19 cellular contexts compared by ENCODE assay signal in the genomic region with DNA sequence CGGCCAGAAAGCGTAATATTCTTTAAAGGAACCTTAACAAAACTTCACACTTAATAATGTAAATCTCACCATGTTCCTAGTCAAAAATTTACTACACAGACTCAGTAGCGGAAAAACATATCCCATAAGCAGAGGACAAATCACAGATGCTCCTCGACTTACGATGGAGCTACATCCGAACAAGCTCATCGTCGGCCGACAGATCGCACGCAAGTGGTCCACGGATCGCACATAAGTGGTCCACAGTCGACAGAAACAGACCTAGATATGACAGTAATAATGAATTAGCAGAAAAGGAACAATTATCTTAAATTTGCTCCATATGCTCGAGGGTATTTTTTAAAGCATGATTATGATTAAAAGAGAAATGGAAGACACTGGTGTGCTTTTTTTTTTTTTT. TPM values are rescaled to one million over a fixed set of nuclear protein-coding genes. Genes with fewer than 3 reads are reported as not detected.
DNase-seq lines count a peak whose midpoint lies in the region; ATAC-seq and TF ChIP-seq lines count a peak whose summit lies in the region.
"Had no signal": no experiment of that assay in that cellular context is flagged by ENCODE, and none has a peak within 500 bp of the region (broad histone marks: within the 10 kb centered on the region; RNA-seq: fewer than 3 reads in every experiment).

No MANE protein-coding gene starts in this region.

- no peak for TF ChIP-seq POLR2A in sigmoid colon (IDR thresholded peaks at IDR 0.05)

- POLR2A ChIA-PET in activated CD4-positive, alpha-beta memory T cell treated with anti-CD3 and anti-CD28 coated beads for 36 hours (lab: Charles Lee), result no interaction called here
- POLR2A ChIA-PET in PC-3 (lab: Charles Lee; ENCODE audit: unreplicated experiment), result no interaction called here

- H3K9me3 ChIP-seq in lower lobe of right lung (no peaks in the 10 kb centered on the region), sigmoid colon (no peaks in the 10 kb centered on the region), PC-3 (ENCODE audit: low read length) (no peaks in the 10 kb centered on the region)
- H3K9me3 ChIP-seq: BE2C had no signal

- WGBS in sigmoid colon, 2 donors, result 95 to 96% methylated on average over 15 of the region's 15 CpGs

- H3K4me3 Mint-ChIP-seq in chondrocyte (ENCODE audit: unreplicated experiment), result no peak overlapping the region
- no peak overlapping the region for H3K4me3 Mint-ChIP-seq in activated CD4-positive, alpha-beta memory T cell treated with anti-CD3 and anti-CD28 coated beads for 36 hours
- H3K4me3 Mint-ChIP-seq: CD4-positive, CD25-positive, alpha-beta regulatory T cell had no signal

- H3K79me2 ChIP-seq in PC-3 (ENCODE audit: low read length), result peaks cover 43% of the 10 kb centered on the region

- H3K4me3 ChIP-seq in lower lobe of right lung, result no peak overlapping the region
- no peak overlapping the region for H3K4me3 ChIP-seq in sigmoid colon
- H3K4me3 ChIP-seq in PC-3 (ENCODE audit: low read length), result no peak overlapping the region
- H3K4me3 ChIP-seq: GM23248, K562 had no signal

- DNase-seq in Right ventricle myocardium superior (peak; percentile 26), left cardiac atrium (no peak), chondrocyte (ENCODE audit: low spot score) (peak; percentile 30), lower lobe of right lung (peak; percentile 16), sigmoid colon (peak; percentile 40), NCI-H1105 (lab: John Stamatoyannopoulos, UW) (no peak), PC-3 (no peak)
- no peak for DNase-seq in activated CD4-positive, alpha-beta memory T cell treated with anti-CD3 and anti-CD28 coated beads for 36 hours
- DNase-seq: CD4-positive, CD25-positive, alpha-beta regulatory T cell; COR-L47; DMS 273 treated with DMSO at 0.1 percent for 48 hours; DND-41; GM23248; NCI-H1092 treated with DMSO at 0.1 percent for 48 hours; NCI-H1694; NCI-H2081 treated with DMSO at 0.1 percent for 48 hours; SHP77 treated with DMSO at 0.1 percent for 48 hours had no signal

- H3K4me1 ChIP-seq in lower lobe of right lung (peaks cover 10% of the 10 kb centered on the region), sigmoid colon (peaks cover 0 to 17% (median 0%) of the 10 kb centered on the region in 4 donors), PC-3 (ENCODE audit: insufficient read depth, low read length) (no peaks in the 10 kb centered on the region)
- H3K4me1 ChIP-seq: BE2C had no signal

- H3K27me3 Mint-ChIP-seq in chondrocyte (ENCODE audit: low read depth), result no peaks in the 10 kb centered on the region
- H3K27me3 Mint-ChIP-seq in activated CD4-positive, alpha-beta memory T cell treated with anti-CD3 and anti-CD28 coated beads for 36 hours, result no peaks in the 10 kb centered on the region
- H3K27me3 Mint-ChIP-seq: CD4-positive, CD25-positive, alpha-beta regulatory T cell had no signal

- H3K4me2 ChIP-seq in PC-3 (ENCODE audit: low read length), result no peak overlapping the region

- peaks cover 22% of the 10 kb centered on the region for H4K20me1 ChIP-seq in PC-3 (ENCODE audit: low read length)

- no peak overlapping the region for H3K27ac Mint-ChIP-seq in chondrocyte (ENCODE audit: unreplicated experiment)
- no peak overlapping the region for H3K27ac Mint-ChIP-seq in activated CD4-positive, alpha-beta memory T cell treated with anti-CD3 and anti-CD28 coated beads for 36 hours

- TF ChIP-seq EP300 in sigmoid colon (IDR thresholded peaks at IDR 0.05), result no peak

- H3K36me3 ChIP-seq in lower lobe of right lung, result peaks cover 87% of the 10 kb centered on the region
- H3K36me3 ChIP-seq in sigmoid colon, result peaks cover 7 to 70% (median 21%) of the 10 kb centered on the region in 4 donors
- peaks cover 64% of the 10 kb centered on the region for H3K36me3 ChIP-seq in PC-3 (ENCODE audit: low read depth, low read length)

- H3K27ac ChIP-seq in lower lobe of right lung (no peak overlapping the region), sigmoid colon (no peak overlapping the region), PC-3 (ENCODE audit: low read length) (no peak overlapping the region)
- H3K27ac ChIP-seq: GM23248 had no signal

- H3K9ac ChIP-seq in PC-3 (ENCODE audit: low read length), result no peak overlapping the region
- H3K9ac ChIP-seq: GM23248 had no signal

- H3K9me3 Mint-ChIP-seq in chondrocyte (ENCODE audit: low read depth), result no peaks in the 10 kb centered on the region
- H3K9me3 Mint-ChIP-seq in activated CD4-positive, alpha-beta memory T cell treated with anti-CD3 and anti-CD28 coated beads for 36 hours, result no peaks in the 10 kb centered on the region

- ATAC-seq in Right ventricle myocardium superior (ENCODE audit: poor library complexity) (no peak), left cardiac atrium (no peak), lower lobe of right lung (no peak), PC-3 (no peak)
- ATAC-seq: K562 had no signal

- no peaks in the 10 kb centered on the region for H3K9me2 ChIP-seq in PC-3 (replicated peaks; ENCODE audit: low read length)

- H3K27me3 ChIP-seq in lower lobe of right lung (ENCODE audit: low read depth) (no peaks in the 10 kb centered on the region), sigmoid colon (no peaks in the 10 kb centered on the region), PC-3 (ENCODE audit: low read length) (no peaks in the 10 kb centered on the region)
- H3K27me3 ChIP-seq: BE2C had no signal

- intact Hi-C loops in Right ventricle myocardium superior (cut with DNase I), result no loop called here
- intact Hi-C loops in left cardiac atrium (cut with DNase I), result no loop called here
- intact Hi-C loops in lower lobe of right lung (cut with DNase I), result no loop called here
- intact Hi-C loops in sigmoid colon (cut with DNase I), result no loop called here
- intact Hi-C loops in activated CD4-positive, alpha-beta memory T cell treated with anti-CD3 and anti-CD28 coated beads for 36 hours (cut with micrococcal nuclease), result no loop called here
- intact Hi-C loops in PC-3 (cut with micrococcal nuclease), result no loop called here

- no peak overlapping the region for H2AFZ ChIP-seq in PC-3 (ENCODE audit: low read length)
- H2AFZ ChIP-seq: GM23248 had no signal

- BruUV-seq in PC-3 (replicated peaks; lab: Mats Ljungman, UMichigan), result no TSS peak

- no peaks in the 10 kb centered on the region for H3F3A ChIP-seq in PC-3 (ENCODE audit: low read length, unreplicated experiment)

- H3K36me3 Mint-ChIP-seq in chondrocyte (ENCODE audit: low read depth), result peaks cover 10% of the 10 kb centered on the region
- peaks cover 44% of the 10 kb centered on the region for H3K36me3 Mint-ChIP-seq in activated CD4-positive, alpha-beta memory T cell treated with anti-CD3 and anti-CD28 coated beads for 36 hours

- CTCF ChIA-PET in activated CD4-positive, alpha-beta memory T cell treated with anti-CD3 and anti-CD28 coated beads for 36 hours (lab: Charles Lee), result interaction anchor here (2.6 kb wide), 1 partner anchor 250 kb away, joined by 8 read pairs; no protein-coding TSS in a partner anchor
- CTCF ChIA-PET in PC-3 (lab: Charles Lee), result no interaction called here

- peaks cover 9% of the 10 kb centered on the region for H3K4me1 Mint-ChIP-seq in chondrocyte (ENCODE audit: low read depth)
- peaks cover 2% of the 10 kb centered on the region for H3K4me1 Mint-ChIP-seq in activated CD4-positive, alpha-beta memory T cell treated with anti-CD3 and anti-CD28 coated beads for 36 hours (ENCODE audit: low read depth)

- no peak for TF ChIP-seq CTCF in chondrocyte (IDR thresholded peaks at IDR 0.05)
- TF ChIP-seq CTCF in lower lobe of right lung (IDR thresholded peaks at IDR 0.05), result no peak
- TF ChIP-seq CTCF in sigmoid colon (IDR thresholded peaks at IDR 0.05), result no peak
- no peak for TF ChIP-seq CTCF in PC-3 (conservative IDR thresholded peaks at IDR 0.05; ENCODE audit: low read depth, low read length)

RNA-seq across cellular contexts. Expression of gene WDR4, which starts 36.3 kb away (rescaled TPM):
- total RNA-seq in Right ventricle myocardium superior (4.5 TPM), left cardiac atrium (1 to 10 TPM; 6.5 to 9.9 TPM), chondrocyte (9.6 to 12.2 TPM (median 11.5 TPM) in 3 replicates), lower lobe of right lung (17.1 TPM), sigmoid colon (10 to 100 TPM in 1 of 4 donors, 1 to 10 TPM in 3; 2.8 to 18.3 (median 4.7) TPM), PC-3 (2014; rRNA removed) (35.3 and 53.8 TPM in 2 replicates)
- polyA plus RNA-seq in sigmoid colon, result 10 to 100 TPM in 1 of 3 donors, 1 to 10 TPM in 2; 3.7 to 23.5 (median 4.2) TPM
- total RNA-seq in activated CD4-positive, alpha-beta memory T cell treated with anti-CD3 and anti-CD28 coated beads for 36 hours, result 10 to 100 TPM; 39.8 to 39.9 TPM

RNA-seq across cellular contexts. Expression of gene NDUFV3, which starts 50.1 kb away (rescaled TPM):
- total RNA-seq in Right ventricle myocardium superior, result 56.6 TPM
- 10 to 100 TPM; 46.4 to 49.7 TPM for total RNA-seq in left cardiac atrium
- 41.7 to 50.6 TPM (median 42.9 TPM) in 3 replicates for total RNA-seq in chondrocyte
- 35.7 TPM for total RNA-seq in lower lobe of right lung
- 10 to 100 TPM; 53.5 to 67.6 (median 60.7) TPM for total RNA-seq in sigmoid colon
- polyA plus RNA-seq in sigmoid colon, result 10 to 100 TPM; 15.0 to 22.6 (median 15.7) TPM
- 10 to 100 TPM; 16.1 to 17.3 TPM for total RNA-seq in activated CD4-positive, alpha-beta memory T cell treated with anti-CD3 and anti-CD28 coated beads for 36 hours
- total RNA-seq in PC-3 (2014; rRNA removed), result 61.6 and 65.8 TPM in 2 replicates

Comparison
In these comparisons a context has a peak if more than half of its experiments do, and no peak if none do; other contexts are left out.
1. DNase-seq: peak in Right ventricle myocardium superior (single experiment), chondrocyte (single experiment), lower lobe of right lung (single experiment) and sigmoid colon (single experiment); none in left cardiac atrium (single experiment), NCI-H1105 (single experiment), activated CD4-positive, alpha-beta memory T cell treated with anti-CD3 and anti-CD28 coated beads for 36 hours (single experiment) and PC-3 (single experiment).